In genomic region chr1:66929999-66930822, GRCh38 we compare ENCODE assay signal across 1 cellular context.
TF ChIP-seq lines count a peak whose summit lies in the region.

No MANE protein-coding gene starts in this region.

TF ChIP-seq in K562, 482 proteins besides CTCF, POLR2A, EP300 and RAD21 (continued from another document and continues in another):
- TF ChIP-seq BCLAF1 (IDR thresholded peaks at IDR 0.05; ENCODE audit: borderline replicate concordance in 1 of 2, control insufficient read depth in 1 of 2, low read depth in 2 of 2, low read length in 1 of 2) (peak in 1 of 2 experiments; percentile 48; a peak in 1 of 4 replicates), ZNF347 (CRISPR knock-in tag; IDR thresholded peaks at IDR 0.05; ENCODE audit: low read depth) (no peak), RNF2 (IDR thresholded peaks at IDR 0.05) (peak; percentile 24), JUN (IDR thresholded peaks at IDR 0.05; ENCODE audit: borderline replicate concordance, low read depth, low read length) (0 out of 2 replicates have a peak, but pooled peaks have one; percentile 10), JUN (CRISPR knock-in tag; IDR thresholded peaks at IDR 0.05; ENCODE audit: borderline replicate concordance) (no peak), TFAP4 (CRISPR knock-in tag; IDR thresholded peaks at IDR 0.05; ENCODE audit: borderline replicate concordance) (peak; percentile 99), MED1 (CRISPR knock-in tag; IDR thresholded peaks at IDR 0.05; ENCODE audit: borderline replicate concordance) (no peak), ZKSCAN3 (CRISPR knock-in tag; IDR thresholded peaks at IDR 0.05) (no peak), HNRNPL (IDR thresholded peaks at IDR 0.05; ENCODE audit: low read depth, low read length) (no peak), POU5F1 (IDR thresholded peaks at IDR 0.05; ENCODE audit: borderline replicate concordance, low read depth, low read length, partially characterized antibody) (no peak), HLTF (IDR thresholded peaks at IDR 0.05) (no peak), ZNF384 (IDR thresholded peaks at IDR 0.05; ENCODE audit: low read depth, low read length) (no peak), SRSF1 (IDR thresholded peaks at IDR 0.05; ENCODE audit: low read depth, low read length) (no peak), NCOR1 (IDR thresholded peaks at IDR 0.05) (no peak), SRSF9 (IDR thresholded peaks at IDR 0.05; ENCODE audit: borderline replicate concordance, low read depth, low read length) (no peak), ZNF263 (CRISPR knock-in tag; IDR thresholded peaks at IDR 0.05; ENCODE audit: borderline replicate concordance) (no peak; the same call in 1 of the 2 replicates), ZC3H4 (CRISPR knock-in tag; IDR thresholded peaks at IDR 0.05; ENCODE audit: borderline replicate concordance) (no peak), SMC3 (conservative IDR thresholded peaks at IDR 0.05; ENCODE audit: insufficient read depth, low read depth, low read length) (no peak), ZNF830 (CRISPR knock-in tag; IDR thresholded peaks at IDR 0.05) (0 out of 2 replicates have a peak, but pooled peaks have one; percentile 67), MEF2A (IDR thresholded peaks at IDR 0.05; ENCODE audit: control insufficient read depth, low read depth, low read length) (no peak), FOXA3 (CRISPR knock-in tag; conservative IDR thresholded peaks at IDR 0.05 in 1 of 2, IDR thresholded peaks at IDR 0.05 in 1 of 2) (no peak), PHF21A (IDR thresholded peaks at IDR 0.05; ENCODE audit: borderline replicate concordance, low read depth) (0 out of 2 replicates have a peak, but pooled peaks have one; percentile 51), THAP7 (CRISPR knock-in tag; IDR thresholded peaks at IDR 0.05) (no peak), SMARCB1 (IDR thresholded peaks at IDR 0.05; ENCODE audit: insufficient read length, low read depth) (no peak), ETV6 (IDR thresholded peaks at IDR 0.05; ENCODE audit: borderline replicate concordance in 1 of 2, low read depth in 2 of 2, low read length in 1 of 2) (0 out of 4 replicates have a peak, but pooled peaks of 1 of the 2 experiments have one; percentile 32), ETV6 (CRISPR knock-in tag; IDR thresholded peaks at IDR 0.05; ENCODE audit: borderline replicate concordance) (no peak), TBL1XR1 (IDR thresholded peaks at IDR 0.05; ENCODE audit: low read length in 2 of 2) (peak in 1 of 2 experiments; percentile 51; a peak in 1 of 4 replicates), MYNN (IDR thresholded peaks at IDR 0.05) (peak; percentile 47; the same call in 1 of the 2 replicates), MYNN (CRISPR knock-in tag; IDR thresholded peaks at IDR 0.05) (no peak), NBN (IDR thresholded peaks at IDR 0.05; ENCODE audit: low read depth) (no peak; the same call in 1 of the 2 replicates), MTA1 (IDR thresholded peaks at IDR 0.05; ENCODE audit: borderline replicate concordance) (no peak), SRSF7 (optimal IDR thresholded peaks at IDR 0.05; ENCODE audit: low read depth, low read length) (no peak), HMG20A (CRISPR knock-in tag; conservative IDR thresholded peaks at IDR 0.05) (no peak), ZNF507 (tag; conservative IDR thresholded peaks at IDR 0.05) (no peak), CREB5 (CRISPR knock-in tag; IDR thresholded peaks at IDR 0.05) (no peak), ZNF699 (CRISPR knock-in tag; IDR thresholded peaks at IDR 0.05; ENCODE audit: insufficient replicate concordance) (no peak), USF2 (CRISPR knock-in tag; IDR thresholded peaks at IDR 0.05) (no peak), GABPA (tag; conservative IDR thresholded peaks at IDR 0.05; ENCODE audit: low read depth) (peak; percentile 59; the same call in 1 of the 2 replicates), ZNF174 (CRISPR knock-in tag; IDR thresholded peaks at IDR 0.05) (no peak), BCOR (IDR thresholded peaks at IDR 0.05) (0 out of 2 replicates have a peak, but pooled peaks have one; percentile 23), MECOM (CRISPR knock-in tag; IDR thresholded peaks at IDR 0.05) (no peak; the same call in 1 of the 2 replicates), HINFP (tag; conservative IDR thresholded peaks at IDR 0.05; ENCODE audit: low read depth) (no peak), ARID1B (IDR thresholded peaks at IDR 0.05) (peak; percentile 32; the same call in 1 of the 2 replicates), FOXA1 (IDR thresholded peaks at IDR 0.05; ENCODE audit: borderline replicate concordance) (no peak), STAT5A (IDR thresholded peaks at IDR 0.05; ENCODE audit: borderline replicate concordance, low read length) (peak; percentile 3; the same call in 1 of the 2 replicates), ZKSCAN1 (IDR thresholded peaks at IDR 0.05; ENCODE audit: low read depth, low read length) (no peak; the same call in 1 of the 2 replicates), SMARCA4 (IDR thresholded peaks at IDR 0.05) (0 out of 2 replicates have a peak, but pooled peaks have one; percentile 34), MAFF (IDR thresholded peaks at IDR 0.05; ENCODE audit: low read length) (no peak), PTRF (tag; IDR thresholded peaks at IDR 0.05) (no peak), ILK (tag; IDR thresholded peaks at IDR 0.05; ENCODE audit: borderline replicate concordance, low read depth) (no peak), SMARCE1 (IDR thresholded peaks at IDR 0.05) (peak; percentile 26; the same call in 1 of the 2 replicates), MAFG (tag; conservative IDR thresholded peaks at IDR 0.05) (no peak), FOXP1 (CRISPR knock-in tag; IDR thresholded peaks at IDR 0.05) (no peak), ATF2 (CRISPR knock-in tag; IDR thresholded peaks at IDR 0.05) (no peak), JUNB (CRISPR knock-in tag; conservative IDR thresholded peaks at IDR 0.05) (no peak; the same call in 1 of the 2 replicates), MAZ (CRISPR knock-in tag; conservative IDR thresholded peaks at IDR 0.05 in 1 of 2, IDR thresholded peaks at IDR 0.05 in 1 of 2) (peak; percentile 93 to 94), TAL1 (IDR thresholded peaks at IDR 0.05) (no peak), ZC3H11A (IDR thresholded peaks at IDR 0.05; ENCODE audit: low read depth, low read length) (no peak), ZNF398 (CRISPR knock-in tag; IDR thresholded peaks at IDR 0.05) (no peak), ZNF780A (CRISPR knock-in tag; IDR thresholded peaks at IDR 0.05) (no peak), HNRNPH1 (optimal IDR thresholded peaks at IDR 0.05; ENCODE audit: low read depth, low read length) (no peak), ZEB2 (IDR thresholded peaks at IDR 0.05) (no peak), MITF (IDR thresholded peaks at IDR 0.05) (peak; percentile 22; the same call in 1 of the 2 replicates), HNRNPUL1 (IDR thresholded peaks at IDR 0.05; ENCODE audit: low read length) (no peak), COPS2 (conservative IDR thresholded peaks at IDR 0.05) (no peak), ZNF124 (CRISPR knock-in tag; IDR thresholded peaks at IDR 0.05) (no peak)
